Comparison of ENCODE assay signal across 14 cellular contexts in genomic region chr10:90378524-90379076, GRCh38.
DNase-seq lines count a peak whose midpoint lies in the region; ATAC-seq and TF ChIP-seq lines count a peak whose summit lies in the region.
"Had no signal": no experiment of that assay in that cellular context is flagged by ENCODE, and none has a peak within 500 bp of the region (broad histone marks: within the 10 kb centered on the region; RNA-seq: fewer than 3 reads in every experiment).

No MANE protein-coding gene starts in this region.

- ATAC-seq in psoas muscle: no peak

- H3K4me3 ChIP-seq in spleen (no peak overlapping the region), psoas muscle (no peak overlapping the region)
- H3K4me3 ChIP-seq: BLaER1 had no signal

- H3K4me1 ChIP-seq in spleen: no peaks in the 10 kb centered on the region
- no peaks in the 10 kb centered on the region for H3K4me1 ChIP-seq in psoas muscle
- H3K4me1 ChIP-seq: BLaER1 had no signal

- intact Hi-C loops in spleen (cut with DNase I; ENCODE audit: low total_unique reads): no loop called here
- intact Hi-C loops in psoas muscle (cut with DNase I): no loop called here

- no peaks in the 10 kb centered on the region for H3K27me3 ChIP-seq in spleen (replicated peaks in 1 of 7)
- no peaks in the 10 kb centered on the region for H3K27me3 ChIP-seq in psoas muscle (ENCODE audit: insufficient read depth in 3 of 3, low read length in 2 of 3)
- H3K27me3 ChIP-seq: BLaER1 had no signal

- peak; percentile 75 for DNase-seq in HS-5 (ENCODE audit: low read depth)
- peak; percentile 52 for DNase-seq in amniotic stem cell (lab: John Stamatoyannopoulos, UW)
- peak; percentile 74 for DNase-seq in fibroblast of peridontal ligament (ENCODE audit: extremely low read depth)
- no peak for DNase-seq in amygdala (lab: John Stamatoyannopoulos, UW)
- no peak for DNase-seq in spleen
- DNase-seq in NOMO-1 treated with dmso at 0.1 percent for 144 hours (lab: John Stamatoyannopoulos, UW; ENCODE audit: unreplicated experiment): no peak
- DNase-seq in psoas muscle: no peak
- DNase-seq: CD8-positive, alpha-beta memory T cell; Karpas-422; NCI-H1436 treated with DMSO at 0.1 percent for 48 hours; NCI-H2081; NCI-H524; SIG-M5 had no signal

- H3K9me3 ChIP-seq in spleen (no peaks in the 10 kb centered on the region), psoas muscle (no peaks in the 10 kb centered on the region)
- H3K9me3 ChIP-seq: BLaER1 had no signal

- TF ChIP-seq POLR2A in spleen (IDR thresholded peaks at IDR 0.05): no peak

- no peaks in the 10 kb centered on the region for H3K36me3 ChIP-seq in spleen
- no peaks in the 10 kb centered on the region for H3K36me3 ChIP-seq in psoas muscle (ENCODE audit: insufficient read depth in 1 of 2, low read depth in 1 of 2)
- H3K36me3 ChIP-seq: BLaER1 had no signal

- TF ChIP-seq CTCF in spleen (IDR thresholded peaks at IDR 0.05 in 8 of 11, conservative IDR thresholded peaks at IDR 0.05 in 3 of 11) (no peak), psoas muscle (IDR thresholded peaks at IDR 0.05) (no peak)

- 86 to 94% (median 91%) methylated on average over 3 of the region's 3 CpGs for WGBS in spleen, 5 donors
- WGBS in psoas muscle, 3 donors: 59 to 67% (median 63%) methylated on average over 3 of the region's 3 CpGs

- no peak overlapping the region for H3K27ac ChIP-seq in spleen
- no peak overlapping the region for H3K27ac ChIP-seq in psoas muscle
- H3K27ac ChIP-seq: BLaER1 had no signal

Comparison
In these comparisons a context has a peak if more than half of its experiments do, and no peak if none do; other contexts are left out.
1. DNase-seq: peak in HS-5 (single experiment), amniotic stem cell (single experiment) and fibroblast of peridontal ligament (single experiment); none in amygdala (0 of 56), spleen (single experiment), NOMO-1 treated with dmso at 0.1 percent for 144 hours (single experiment) and psoas muscle (0 of 2).